In the genomic region with DNA sequence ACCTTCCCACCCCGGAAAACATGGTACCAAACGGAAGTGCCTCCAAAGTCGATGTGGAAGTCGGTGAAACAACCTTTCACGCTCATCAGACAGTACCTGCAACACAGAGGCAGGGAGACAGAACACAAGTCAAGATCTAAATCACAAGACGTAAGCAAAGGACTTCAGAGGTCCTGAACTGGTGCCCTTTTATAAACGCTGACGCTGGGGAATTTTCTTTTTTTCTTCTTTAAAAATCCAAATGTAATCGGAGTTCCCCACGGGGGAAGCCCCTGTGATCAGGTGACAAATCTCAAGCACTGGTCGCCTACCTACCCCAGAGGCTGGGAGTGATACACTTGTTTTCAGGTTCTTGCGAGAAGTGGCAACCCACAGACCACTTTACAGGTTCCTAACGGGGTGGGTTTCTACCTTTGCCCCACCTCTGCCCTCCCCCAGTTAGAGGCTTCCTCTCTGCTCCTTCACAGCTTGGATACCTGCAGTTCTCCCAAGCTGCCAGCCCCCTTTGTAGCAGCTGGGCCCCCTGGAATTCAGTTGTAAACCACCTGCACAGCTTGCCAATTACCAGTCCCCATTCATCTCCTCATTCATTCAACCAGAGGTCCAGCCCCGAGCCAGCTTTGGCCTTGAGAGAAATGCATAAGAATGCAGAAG, we compare ENCODE assay signal across 10 cellular contexts. TPM values are rescaled to one million over a fixed set of nuclear protein-coding genes. Genes with fewer than 3 reads are reported as not detected.
DNase-seq lines count a peak whose midpoint lies in the region; ATAC-seq, FAIRE-seq and TF ChIP-seq lines count a peak whose summit lies in the region.
"Had no signal": no experiment of that assay in that cellular context is flagged by ENCODE, and none has a peak within 500 bp of the region (broad histone marks: within the 10 kb centered on the region; RNA-seq: fewer than 3 reads in every experiment).

No MANE protein-coding gene starts in this region.

- intact Hi-C loops in left colon (cut with DNase I, micrococcal nuclease), result no loop called here
- intact Hi-C loops in sciatic nerve (cut with DNase I), result no loop called here

- ATAC-seq in T-helper 17 cell, result peak; percentile 77
- peak; percentile 12 to 23 for ATAC-seq in activated naive CD4-positive, alpha-beta T cell treated with anti-CD3 and anti-CD28 coated beads, Interleukin-2, amount 50 U/mL, for 72 hours
- no peak for ATAC-seq in left colon
- no peak for ATAC-seq in sciatic nerve
- ATAC-seq: esophagus mucosa, psoas muscle had no signal

- H3K4me1 ChIP-seq in DOHH2 (ENCODE audit: control insufficient read depth, low read length), result peaks cover 64% of the 10 kb centered on the region

- H3K9me3 Mint-ChIP-seq in activated naive CD4-positive, alpha-beta T cell treated with anti-CD3 and anti-CD28 coated beads, Interleukin-2, amount 50 U/mL, for 72 hours, result no peaks in the 10 kb centered on the region

- H3K27ac ChIP-seq in DOHH2 (ENCODE audit: low read depth, low read length), result peak overlapping the region; percentile 80; the same call in 1 of the 2 replicates
- H3K27ac ChIP-seq: psoas muscle had no signal

- H3K4me3 ChIP-seq in DOHH2 (ENCODE audit: low read length), result peak overlapping the region; percentile 73

- no peak for TF ChIP-seq CTCF in DOHH2 (IDR thresholded peaks at IDR 0.05; ENCODE audit: low read depth, low read length, poor library complexity, severe bottlenecking)

- H4K20me1 ChIP-seq in DOHH2 (ENCODE audit: control insufficient read depth, insufficient read depth, low read depth, low read length), result no peaks in the 10 kb centered on the region

- H3K4me1 Mint-ChIP-seq in T-helper 17 cell, result peaks cover 49% of the 10 kb centered on the region

- H3K27me3 Mint-ChIP-seq in T-helper 17 cell, result no peaks in the 10 kb centered on the region

- H3K79me2 ChIP-seq in DOHH2 (ENCODE audit: control insufficient read depth, low read length), result peaks cover 17% of the 10 kb centered on the region

- no peaks in the 10 kb centered on the region for H3K27me3 ChIP-seq in DOHH2 (ENCODE audit: control insufficient read depth, low read length)

- peak overlapping the region; percentile 71 for H3K4me3 Mint-ChIP-seq in T-helper 17 cell

- peaks cover 37% of the 10 kb centered on the region for H3K36me3 ChIP-seq in DOHH2 (ENCODE audit: control insufficient read depth, low read length)

- H3F3A ChIP-seq in DOHH2 (ENCODE audit: control insufficient read depth, insufficient read depth), result peaks cover 25% of the 10 kb centered on the region

- H3K27ac Mint-ChIP-seq in T-helper 17 cell, result peak overlapping the region; percentile 99
- H3K27ac Mint-ChIP-seq in activated naive CD4-positive, alpha-beta T cell treated with anti-CD3 and anti-CD28 coated beads, Interleukin-2, amount 50 U/mL, for 72 hours, result peak overlapping the region in 1 of 2 donors; percentile 69

- FAIRE-seq in urothelium cell line (lab: Jason Lieb, UNC), result no peak

- H3K36me3 Mint-ChIP-seq in T-helper 17 cell (ENCODE audit: low read depth), result peaks cover 5% of the 10 kb centered on the region
- H3K36me3 Mint-ChIP-seq in activated naive CD4-positive, alpha-beta T cell treated with anti-CD3 and anti-CD28 coated beads, Interleukin-2, amount 50 U/mL, for 72 hours, result peaks cover 0 to 15% of the 10 kb centered on the region in 2 donors

- DNase-seq in T-helper 17 cell (peak; percentile 50 to 74 (median 64)), urothelium cell line (ENCODE audit: low spot score) (no peak), HuH-7.5 (ENCODE audit: low spot score) (no peak), left colon (no peak), sciatic nerve (ENCODE audit: low spot score) (no peak)
- peak in 1 of 2 donors; percentile 65 for DNase-seq in activated naive CD4-positive, alpha-beta T cell treated with anti-CD3 and anti-CD28 coated beads, Interleukin-2, amount 50 U/mL, for 72 hours (ENCODE audit: low spot score in 2 of 2)
- DNase-seq in stimulated activated CD4-positive, alpha-beta T cell treated with anti-CD3 and anti-CD28 coated beads, Interleukin-15, amount 100 ng/mL, for 24 hours, result peak; percentile 67
- DNase-seq: psoas muscle had no signal

- H3K9me2 ChIP-seq in DOHH2 (replicated peaks; ENCODE audit: control insufficient read depth, low read length), result no peaks in the 10 kb centered on the region

- H3K9me3 ChIP-seq in DOHH2 (ENCODE audit: control insufficient read depth, insufficient read depth, low read length) (no peaks in the 10 kb centered on the region), T-helper 17 cell (ENCODE audit: control insufficient read depth, low read length, poor library complexity, severe bottlenecking) (no peaks in the 10 kb centered on the region)
- H3K9me3 ChIP-seq: psoas muscle had no signal

- peak overlapping the region; percentile 88 for H3K4me2 ChIP-seq in DOHH2 (ENCODE audit: low read length)

RNA-seq across cellular contexts. Expression of a gene that starts 46.2 kb away (rescaled TPM):
- total RNA-seq in T-helper 17 cell (10 to 100 TPM; 87.6 to 94.0 TPM), left colon (10 to 100 TPM; 14.1 to 17.3 TPM), sciatic nerve (22.9 TPM)
- total RNA-seq in activated naive CD4-positive, alpha-beta T cell treated with anti-CD3 and anti-CD28 coated beads, Interleukin-2, amount 50 U/mL, for 72 hours, result 10 to 100 TPM; 28.9 to 66.8 TPM

Comparison
In these comparisons a context has a peak if more than half of its experiments do, and no peak if none do; other contexts are left out.
1. ATAC-seq: peak in T-helper 17 cell (single experiment) and activated naive CD4-positive, alpha-beta T cell treated with anti-CD3 and anti-CD28 coated beads, Interleukin-2, amount 50 U/mL, for 72 hours (2 of 2); none in left colon (single experiment) and sciatic nerve (single experiment).
2. DNase-seq: peak in T-helper 17 cell (3 of 3) and stimulated activated CD4-positive, alpha-beta T cell treated with anti-CD3 and anti-CD28 coated beads, Interleukin-15, amount 100 ng/mL, for 24 hours (single experiment); none in urothelium cell line (single experiment), HuH-7.5 (single experiment), left colon (0 of 2) and sciatic nerve (single experiment).